ENCODE assay signal across 9 cellular contexts in genomic region chr19:36916991-36917390, GRCh38. TPM values are rescaled to one million over a fixed set of nuclear protein-coding genes. Genes with fewer than 3 reads are reported as not detected.
DNase-seq lines count a peak whose midpoint lies in the region; ATAC-seq and TF ChIP-seq lines count a peak whose summit lies in the region.
"Had no signal": no experiment of that assay in that cellular context is flagged by ENCODE, and none has a peak within 500 bp of the region (broad histone marks: within the 10 kb centered on the region; RNA-seq: fewer than 3 reads in every experiment).

No MANE protein-coding gene starts in this region.

- H3K27me3 Mint-ChIP-seq in CD8-positive, alpha-beta memory T cell = no peaks in the 10 kb centered on the region

- H3K36me3 Mint-ChIP-seq in CD8-positive, alpha-beta memory T cell = peaks cover 31 to 66% (median 64%) of the 10 kb centered on the region in 3 donors

- H3K27ac Mint-ChIP-seq in CD8-positive, alpha-beta memory T cell = peak overlapping the region; percentile 70 to 99 (median 94)

- H3K4me3 Mint-ChIP-seq in CD8-positive, alpha-beta memory T cell = peak overlapping the region; percentile 88 to 96 (median 92)

- no peak for ATAC-seq in activated CD4-positive, CD25-positive, alpha-beta regulatory T cell treated with anti-CD3 and anti-CD28 coated beads, Interleukin-2, amount 50 U/mL, for 24 hours
- ATAC-seq in HG03457 (IDR thresholded peaks at IDR 0.05; ENCODE audit: unreplicated experiment) = no peak

- peaks cover 32 to 46% (median 35%) of the 10 kb centered on the region in 3 donors for H3K4me1 Mint-ChIP-seq in CD8-positive, alpha-beta memory T cell

- H3K4me1 ChIP-seq in CD8-positive, alpha-beta memory T cell (ENCODE audit: insufficient read depth, low read length) = peaks cover 9% of the 10 kb centered on the region
- H3K4me1 ChIP-seq: SJSA1 had no signal

- TF ChIP-seq CTCF in coronary artery (IDR thresholded peaks at IDR 0.05) = no peak

- H3K27me3 ChIP-seq in CD8-positive, alpha-beta memory T cell (ENCODE audit: insufficient read depth, low read length, poor library complexity, severe bottlenecking) = no peaks in the 10 kb centered on the region
- H3K27me3 ChIP-seq: SJSA1 had no signal

- H3K4me3 ChIP-seq in CD8-positive, alpha-beta memory T cell (ENCODE audit: low read length) = peak overlapping the region; percentile 79
- H3K4me3 ChIP-seq in coronary artery = peak overlapping the region; percentile 78

- H3K9me3 ChIP-seq in CD8-positive, alpha-beta memory T cell (ENCODE audit: low read length) = no peaks in the 10 kb centered on the region

- no peak for DNase-seq in CD8-positive, alpha-beta memory T cell
- DNase-seq in LHCN-M2 (ENCODE audit: low read depth) (peak; percentile 69), coronary artery (ENCODE audit: low spot score) (no peak), middle frontal gyrus (ENCODE audit: extremely low spot score, low spot score) (peak; percentile 4), NCI-H226 (no peak)
- no peak for DNase-seq in central memory CD4-positive, alpha-beta T cell

- CTCF ChIA-PET in CD8-positive, alpha-beta memory T cell (lab: Charles Lee) = no interaction called here

- POLR2A ChIA-PET in CD8-positive, alpha-beta memory T cell (lab: Charles Lee) = no interaction called here

- H3K9me3 Mint-ChIP-seq in CD8-positive, alpha-beta memory T cell = peaks cover 2 to 19% (median 8%) of the 10 kb centered on the region in 5 donors

- H3K36me3 ChIP-seq in CD8-positive, alpha-beta memory T cell (ENCODE audit: insufficient read depth, low read length) = peaks cover 2% of the 10 kb centered on the region
- H3K36me3 ChIP-seq: SJSA1 had no signal

- H3K27ac ChIP-seq in CD8-positive, alpha-beta memory T cell (ENCODE audit: low read depth, low read length) = no peak overlapping the region
- peak overlapping the region in 1 of 2 donors; percentile 82 for H3K27ac ChIP-seq in coronary artery
- H3K27ac ChIP-seq: SJSA1 had no signal

RNA-seq across cellular contexts. Expression of gene ZNF568, which starts 0.9 kb away (rescaled TPM):
- 10 to 100 TPM in 1 of 2 experiments, 1 to 10 TPM in 1; 8.7 to 10.4 TPM for total RNA-seq in CD8-positive, alpha-beta memory T cell
- polyA plus RNA-seq in CD8-positive, alpha-beta memory T cell = 10.9 TPM
- 10.8 and 11.3 TPM in 2 replicates for total RNA-seq in LHCN-M2 (2014; rRNA removed)
- polyA plus RNA-seq in LHCN-M2 (2012) = 3.9 TPM

RNA-seq across cellular contexts. Expression of gene ZNF829, which starts 0.9 kb away (rescaled TPM):
- total RNA-seq in CD8-positive, alpha-beta memory T cell = 1 to 10 TPM; 5.9 to 7.7 TPM
- 4.9 TPM for polyA plus RNA-seq in CD8-positive, alpha-beta memory T cell
- 5.5 and 6.2 TPM in 2 replicates for total RNA-seq in LHCN-M2 (2014; rRNA removed)
- 1.1 TPM for polyA plus RNA-seq in LHCN-M2 (2012)

Comparison
In these comparisons a context has a peak if more than half of its experiments do, and no peak if none do; other contexts are left out.
1. DNase-seq: peak in LHCN-M2 (single experiment) and middle frontal gyrus (single experiment); none in CD8-positive, alpha-beta memory T cell (0 of 5), coronary artery (single experiment), NCI-H226 (single experiment) and central memory CD4-positive, alpha-beta T cell (single experiment).